19 cellular contexts compared by ENCODE assay signal in the genomic region with DNA sequence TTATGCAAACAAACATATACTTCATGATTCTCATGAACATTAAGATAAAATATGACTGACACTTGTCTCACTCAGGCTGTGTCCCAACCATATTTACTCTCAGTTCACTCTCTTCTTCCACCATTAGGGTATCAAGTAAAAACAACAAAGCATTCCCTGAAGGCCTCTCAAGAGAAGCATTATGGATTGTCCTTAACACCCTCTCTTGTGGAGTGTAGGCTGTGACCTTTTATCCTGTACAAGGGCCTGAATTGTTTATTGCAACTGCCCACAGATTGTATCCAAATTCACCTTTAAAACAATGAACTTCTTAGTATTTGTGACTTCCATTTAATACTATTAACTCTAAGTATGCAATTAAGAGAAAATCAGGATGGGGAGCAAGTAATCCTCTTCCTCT.
"Had no signal": no experiment of that assay in that cellular context is flagged by ENCODE, and none has a peak within 500 bp of the region (broad histone marks: within the 10 kb centered on the region; RNA-seq: fewer than 3 reads in every experiment).

No MANE protein-coding gene starts in this region.

- H3K27ac ChIP-seq: brain microvascular endothelial cell, gastroesophageal sphincter, right atrium auricular region, skin epidermis, tibial artery, uterus had no signal

- DNase-seq: activated CD4-positive, alpha-beta memory T cell treated with anti-CD3 and anti-CD28 coated beads, Interleukin-2, amount 10 ng/mL, durations not matched to agents 7 days and 5 days; activated CD4-positive, alpha-beta T cell treated with anti-CD3 and anti-CD28 coated beads for 4 hours; activated gamma-delta T cell; activated T-cell treated with anti-CD3 and anti-CD28 coated beads, Interleukin-2, amount 50 U/mL, for 48 hours; anterior cingulate cortex; brain microvascular endothelial cell; dorsolateral prefrontal cortex; erythroblast; mesendoderm; nephron progenitor cell; stimulated activated CD4-positive, alpha-beta T cell treated with anti-CD3 and anti-CD28 coated beads, Interleukin-4, amount 100 ng/mL, for 24 hours; stimulated activated naive CD4-positive, alpha-beta T cell; T-helper 17 cell; tibial artery; uterus had no signal

- H3K4me1 ChIP-seq: tibial artery, uterus had no signal

- H3K9me3 ChIP-seq: gastroesophageal sphincter, tibial artery, uterus had no signal

- H3K4me3 ChIP-seq: dorsolateral prefrontal cortex, gastroesophageal sphincter, right atrium auricular region, skin epidermis, tibial artery, uterus had no signal

- ATAC-seq: gastroesophageal sphincter, T-helper 17 cell, WTC11 had no signal
